Comparison of ENCODE assay signal across 14 cellular contexts in the genomic region with DNA sequence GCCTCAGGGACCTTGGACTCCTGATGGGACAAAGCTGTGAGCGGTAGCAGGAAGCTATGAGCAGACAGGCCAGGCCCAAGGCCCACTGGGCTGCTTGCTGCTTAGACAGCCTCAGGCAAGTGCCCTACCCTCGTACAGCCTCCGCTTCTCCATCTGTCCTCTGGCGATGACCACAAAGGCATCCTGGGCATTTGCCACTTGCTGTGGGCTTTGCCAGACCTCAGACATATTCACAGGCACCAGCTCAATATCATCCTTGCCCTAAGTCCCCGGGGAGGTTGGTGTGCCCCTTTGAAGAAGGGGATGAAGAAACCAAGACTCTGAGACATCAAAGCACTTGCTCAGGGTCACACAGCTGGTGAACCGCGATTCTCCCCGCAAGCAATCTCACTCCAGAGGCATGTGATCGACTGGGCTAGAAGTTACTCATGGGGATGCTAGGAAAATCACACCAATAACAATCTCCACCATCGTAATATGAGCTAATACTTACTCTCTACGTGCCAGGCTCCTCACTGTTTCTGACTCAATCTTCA. TPM values are rescaled to one million over a fixed set of nuclear protein-coding genes. Genes with fewer than 3 reads are reported as not detected.
DNase-seq lines count a peak whose midpoint lies in the region; ATAC-seq, FAIRE-seq and TF ChIP-seq lines count a peak whose summit lies in the region.
"Had no signal": no experiment of that assay in that cellular context is flagged by ENCODE, and none has a peak within 500 bp of the region (broad histone marks: within the 10 kb centered on the region; RNA-seq: fewer than 3 reads in every experiment).

No MANE protein-coding gene starts in this region.

- no peak overlapping the region for H3K9ac ChIP-seq in GM23248

- H3K27ac ChIP-seq in GM23248 (peak overlapping the region; percentile 15; the same call in 1 of the 2 replicates), SJCRH30 (peak overlapping the region; percentile 44), suprapubic skin (peak overlapping the region; percentile 25)
- H3K27ac ChIP-seq: ovary had no signal

- H3K4me3 ChIP-seq in GM23248 (no peak overlapping the region), SJCRH30 (no peak overlapping the region), fibroblast of mammary gland (ENCODE audit: control insufficient read depth, low read depth, low read length) (no peak overlapping the region), suprapubic skin (no peak overlapping the region)
- H3K4me3 ChIP-seq: ovary had no signal

- H3K9me3 ChIP-seq in GM23248 (ENCODE audit: low read depth) (no peaks in the 10 kb centered on the region), SJCRH30 (replicated peaks) (no peaks in the 10 kb centered on the region), suprapubic skin (no peaks in the 10 kb centered on the region)
- H3K9me3 ChIP-seq: ovary had no signal

- no peaks in the 10 kb centered on the region for H3K36me3 Mint-ChIP-seq in activated naive CD8-positive, alpha-beta T cell treated with anti-CD3 and anti-CD28 coated beads, Interleukin-2, amount 50 U/mL, for 24 hours (ENCODE audit: low read depth)
- H3K36me3 Mint-ChIP-seq: activated naive CD8-positive, alpha-beta T cell had no signal

- H3K4me1 Mint-ChIP-seq in activated naive CD8-positive, alpha-beta T cell treated with anti-CD3 and anti-CD28 coated beads, Interleukin-2, amount 50 U/mL, for 24 hours: no peaks in the 10 kb centered on the region

- TF ChIP-seq CTCF in fibroblast of mammary gland (conservative IDR thresholded peaks at IDR 0.05; ENCODE audit: control insufficient read depth, insufficient read depth, low read depth, low read length) (no peak), suprapubic skin (IDR thresholded peaks at IDR 0.05) (no peak)

- ATAC-seq in activated naive CD8-positive, alpha-beta T cell treated with anti-CD3 and anti-CD28 coated beads, Interleukin-2, amount 50 U/mL, for 24 hours: no peak

- H3K4me2 ChIP-seq in GM23248 (ENCODE audit: unreplicated experiment): no peak overlapping the region

- 24 to 32% methylated on average over 11 of the region's 11 CpGs for WGBS in GM23248 (ENCODE audit: low coverage in 1 of 2, low lambda C conversion rate in 2 of 2, missing lambda C conversion rate in 2 of 2), 2 experiments
- 64% methylated on average over 4 of the region's 11 CpGs for WGBS in suprapubic skin

- H3K27me3 ChIP-seq in GM23248 (replicated peaks; ENCODE audit: insufficient read depth) (no peaks in the 10 kb centered on the region), SJCRH30 (no peaks in the 10 kb centered on the region), suprapubic skin (no peaks in the 10 kb centered on the region)
- H3K27me3 ChIP-seq: ovary had no signal

- no peaks in the 10 kb centered on the region for H3K9me3 Mint-ChIP-seq in activated naive CD8-positive, alpha-beta T cell treated with anti-CD3 and anti-CD28 coated beads, Interleukin-2, amount 50 U/mL, for 24 hours
- H3K9me3 Mint-ChIP-seq: T-helper 1 cell treated with Interleukin-12 subunit alpha and Interleukin-12 subunit beta and Interleukin-4 antibody, amounts not matched to agents 30 μg/mL and 1 μg/mL, for 36 hours had no signal

- H3F3A ChIP-seq in GM23248 (ENCODE audit: insufficient read depth): peaks cover 20% of the 10 kb centered on the region

- no peaks in the 10 kb centered on the region for H3K79me2 ChIP-seq in GM23248 (ENCODE audit: insufficient read depth)

- H2AFZ ChIP-seq in GM23248: no peak overlapping the region

- no peak for TF ChIP-seq POLR2A in suprapubic skin (IDR thresholded peaks at IDR 0.05)

- no peaks in the 10 kb centered on the region for H3K36me3 ChIP-seq in GM23248 (ENCODE audit: low read depth)
- no peaks in the 10 kb centered on the region for H3K36me3 ChIP-seq in SJCRH30
- peaks cover 9% of the 10 kb centered on the region for H3K36me3 ChIP-seq in suprapubic skin
- H3K36me3 ChIP-seq: ovary had no signal

- no peak overlapping the region for H3K27ac Mint-ChIP-seq in activated naive CD8-positive, alpha-beta T cell treated with anti-CD3 and anti-CD28 coated beads, Interleukin-2, amount 50 U/mL, for 24 hours
- H3K27ac Mint-ChIP-seq: activated naive CD8-positive, alpha-beta T cell; T-helper 1 cell treated with Interleukin-12 subunit alpha and Interleukin-12 subunit beta and Interleukin-4 antibody, amounts not matched to agents 30 μg/mL and 1 μg/mL, for 36 hours had no signal

- H4K20me1 ChIP-seq in GM23248 (ENCODE audit: insufficient read depth): no peaks in the 10 kb centered on the region

- H3K4me1 ChIP-seq in GM23248 (ENCODE audit: insufficient read depth) (peaks cover 21% of the 10 kb centered on the region; the same call in 1 of the 2 replicates), SJCRH30 (peaks cover 11% of the 10 kb centered on the region), suprapubic skin (peaks cover 33% of the 10 kb centered on the region)

- FAIRE-seq in frontal cortex (lab: Jason Lieb, UNC): no peak

- DNase-seq in GM23248: peak; percentile 94
- peak; percentile 77 to 83 for DNase-seq in SJCRH30
- peak; percentile 95 for DNase-seq in fibroblast of mammary gland (ENCODE audit: low read depth)
- no peak for DNase-seq in suprapubic skin (ENCODE audit: low spot score in 2 of 2)
- no peak for DNase-seq in activated naive CD8-positive, alpha-beta T cell treated with anti-CD3 and anti-CD28 coated beads, Interleukin-2, amount 50 U/mL, for 24 hours
- DNase-seq in frontal cortex (ENCODE audit: low spot score in 2 of 2): no peak
- no peak for DNase-seq in effector CD4-positive, alpha-beta T cell
- DNase-seq: islet precursor cell; NCI-H1092 treated with DMSO at 0.1 percent for 48 hours; ovary; stimulated activated CD4-positive, alpha-beta T cell treated with anti-CD3 and anti-CD28 coated beads, Interleukin-4, amount 100 ng/mL, for 24 hours had no signal

- H3K4me3 Mint-ChIP-seq in activated naive CD8-positive, alpha-beta T cell treated with anti-CD3 and anti-CD28 coated beads, Interleukin-2, amount 50 U/mL, for 24 hours: no peak overlapping the region
- H3K4me3 Mint-ChIP-seq: activated naive CD8-positive, alpha-beta T cell; T-helper 1 cell treated with Interleukin-12 subunit alpha and Interleukin-12 subunit beta and Interleukin-4 antibody, amounts not matched to agents 30 μg/mL and 1 μg/mL, for 36 hours had no signal

- peaks cover under 1% of the 10 kb centered on the region for H3K27me3 Mint-ChIP-seq in activated naive CD8-positive, alpha-beta T cell treated with anti-CD3 and anti-CD28 coated beads, Interleukin-2, amount 50 U/mL, for 24 hours
- H3K27me3 Mint-ChIP-seq: activated naive CD8-positive, alpha-beta T cell had no signal

- no peak for TF ChIP-seq EP300 in suprapubic skin (IDR thresholded peaks at IDR 0.05)

- in situ Hi-C loops in GM23248 (cut with MboI): no loop called here

- H3K9me2 ChIP-seq in GM23248 (ENCODE audit: insufficient read depth): no peaks in the 10 kb centered on the region

RNA-seq across cellular contexts. Expression of a gene that starts 21.7 kb away (rescaled TPM):
- 1.2 and 1.9 TPM in 2 replicates for total RNA-seq in GM23248 (2014; rRNA removed; shearing (Covaris generic))
- polyA plus RNA-seq in GM23248 (2016; fragmentation: Nextera tagmentation; extraction: Ambion mirVana): 0.94 and 1.7 TPM in 2 replicates
- total RNA-seq in SJCRH30 (2014; rRNA removed; shearing (Covaris generic)): 0.18 and 0.22 TPM in 2 replicates
- 100 to 1,000 TPM; 304 to 377 (median 350) TPM for total RNA-seq in suprapubic skin
- total RNA-seq in frontal cortex: 0.82 TPM
- total RNA-seq: activated CD8-positive, alpha-beta memory T cell treated with anti-CD3 and anti-CD28 coated beads for 36 hours had no signal

RNA-seq across cellular contexts. Expression of a gene that starts 42.8 kb away (rescaled TPM):
- not detected in 2 replicates for total RNA-seq in GM23248 (2014; rRNA removed; shearing (Covaris generic))
- not detected in 2 replicates for polyA plus RNA-seq in GM23248 (2016; fragmentation: Nextera tagmentation; extraction: Ambion mirVana)
- total RNA-seq in SJCRH30 (2014; rRNA removed; shearing (Covaris generic)): not detected in 2 replicates
- total RNA-seq in suprapubic skin: 1 to 10 TPM; 1.0 to 1.8 (median 1.4) TPM
- total RNA-seq in frontal cortex: 0.41 TPM
- total RNA-seq: activated CD8-positive, alpha-beta memory T cell treated with anti-CD3 and anti-CD28 coated beads for 36 hours had no signal

Comparison
In these comparisons a context has a peak if more than half of its experiments do, and no peak if none do; other contexts are left out.
1. DNase-seq: peak in GM23248 (single experiment), SJCRH30 (2 of 2) and fibroblast of mammary gland (single experiment); none in suprapubic skin (0 of 2), activated naive CD8-positive, alpha-beta T cell treated with anti-CD3 and anti-CD28 coated beads, Interleukin-2, amount 50 U/mL, for 24 hours (single experiment), frontal cortex (0 of 2) and effector CD4-positive, alpha-beta T cell (single experiment).
2. RNA of a gene that starts 21.7 kb away (total RNA-seq): 304 to 377 TPM in suprapubic skin; 1.2 to 1.9 TPM in GM23248, 0.82 TPM in frontal cortex (single experiment) and 0.18 to 0.22 TPM in SJCRH30; every median in the first group is over 100 times any median in the second.
3. Peak in every context shown above with its lines, with median percentiles within 50 percentile points of each other: H3K27ac ChIP-seq.